8 cellular contexts compared by ENCODE assay signal in genomic region chr17:14428640-14429029, GRCh38.
DNase-seq lines count a peak whose midpoint lies in the region; ATAC-seq and FAIRE-seq lines count a peak whose summit lies in the region.

No MANE protein-coding gene starts in this region.

- no peaks in the 10 kb centered on the region for H3K27me3 Mint-ChIP-seq in activated CD4-positive, alpha-beta T cell treated with anti-CD3 and anti-CD28 coated beads for 36 hours
- no peaks in the 10 kb centered on the region for H3K27me3 Mint-ChIP-seq in activated T-cell treated with anti-CD3 and anti-CD28 coated beads, Interleukin-2, amount 50 U/mL, for 4 hours (ENCODE audit: low read depth)

- peaks cover 57% of the 10 kb centered on the region for H3K4me1 Mint-ChIP-seq in activated CD4-positive, alpha-beta T cell treated with anti-CD3 and anti-CD28 coated beads for 36 hours
- peaks cover 59% of the 10 kb centered on the region for H3K4me1 Mint-ChIP-seq in activated T-cell treated with anti-CD3 and anti-CD28 coated beads, Interleukin-2, amount 50 U/mL, for 4 hours (ENCODE audit: low read depth)

- H3K4me3 Mint-ChIP-seq in activated CD4-positive, alpha-beta T cell treated with anti-CD3 and anti-CD28 coated beads for 36 hours: peak overlapping the region; percentile 63
- peak overlapping the region; percentile 77 for H3K4me3 Mint-ChIP-seq in activated T-cell treated with anti-CD3 and anti-CD28 coated beads, Interleukin-2, amount 50 U/mL, for 4 hours

- intact Hi-C loops in activated CD4-positive, alpha-beta T cell treated with anti-CD3 and anti-CD28 coated beads for 36 hours (cut with DNase I, micrococcal nuclease): loop anchor here (1.0 to 10.0 kb wide), 8 partner anchors 24 to 386 kb away; partner anchors contain the start of gene HS3ST3B1 (in 1 of the 2)

- no peaks in the 10 kb centered on the region for H3K36me3 Mint-ChIP-seq in activated CD4-positive, alpha-beta T cell treated with anti-CD3 and anti-CD28 coated beads for 36 hours (ENCODE audit: low read depth)
- no peaks in the 10 kb centered on the region for H3K36me3 Mint-ChIP-seq in activated T-cell treated with anti-CD3 and anti-CD28 coated beads, Interleukin-2, amount 50 U/mL, for 4 hours (ENCODE audit: insufficient read depth)

- peak; percentile 51 for DNase-seq in activated CD4-positive, alpha-beta T cell treated with anti-CD3 and anti-CD28 coated beads for 36 hours
- no peak for DNase-seq in activated CD4-positive, alpha-beta T cell treated with anti-CD3 and anti-CD28 coated beads, Interleukin-2, amount 50 U/mL, for 1 hour
- DNase-seq in activated T-cell treated with anti-CD3 and anti-CD28 coated beads, Interleukin-2, amount 50 U/mL, for 4 hours: peak; percentile 10
- DNase-seq in stimulated activated CD4-positive, alpha-beta T cell treated with anti-CD3 and anti-CD28 coated beads, Interleukin-4, amount 100 ng/mL, for 1 hour: peak; percentile 9
- DNase-seq in DMS79 (lab: John Stamatoyannopoulos, UW) (no peak), urothelium cell line (ENCODE audit: low spot score) (no peak), frontal cortex (ENCODE audit: low spot score in 2 of 2) (no peak)

- ATAC-seq in activated CD4-positive, alpha-beta T cell treated with anti-CD3 and anti-CD28 coated beads for 36 hours: peak; percentile 63
- peak; percentile 55 for ATAC-seq in HG03442 (IDR thresholded peaks at IDR 0.05; ENCODE audit: unreplicated experiment)
- ATAC-seq in activated T-cell treated with anti-CD3 and anti-CD28 coated beads, Interleukin-2, amount 50 U/mL, for 4 hours: peak; percentile 58

- POLR2A ChIA-PET in activated CD4-positive, alpha-beta T cell treated with anti-CD3 and anti-CD28 coated beads for 36 hours (lab: Charles Lee): interaction anchor here (1.1 to 1.2 kb wide), 2 partner anchors 24 to 128 kb away, joined by 3 to 5 read pairs; partner anchors contain the start of gene HS3ST3B1

- FAIRE-seq in urothelium cell line (lab: Jason Lieb, UNC): no peak
- no peak for FAIRE-seq in frontal cortex (lab: Jason Lieb, UNC)

- H3K27ac Mint-ChIP-seq in activated CD4-positive, alpha-beta T cell treated with anti-CD3 and anti-CD28 coated beads for 36 hours: peak overlapping the region; percentile 97

- H3K9me3 Mint-ChIP-seq in activated CD4-positive, alpha-beta T cell treated with anti-CD3 and anti-CD28 coated beads for 36 hours (ENCODE audit: low read depth): peaks cover 4% of the 10 kb centered on the region
- no peaks in the 10 kb centered on the region for H3K9me3 Mint-ChIP-seq in activated T-cell treated with anti-CD3 and anti-CD28 coated beads, Interleukin-2, amount 50 U/mL, for 4 hours

- CTCF ChIA-PET in activated CD4-positive, alpha-beta T cell treated with anti-CD3 and anti-CD28 coated beads for 36 hours (lab: Charles Lee): interaction anchor here (0.8 to 1.6 kb wide), 4 partner anchors 15 to 128 kb away, joined by 3 to 8 read pairs (median 3); partner anchors contain the start of gene HS3ST3B1

Comparison
In these comparisons a context has a peak if more than half of its experiments do, and no peak if none do; other contexts are left out.
1. DNase-seq: peak in activated CD4-positive, alpha-beta T cell treated with anti-CD3 and anti-CD28 coated beads for 36 hours (single experiment), activated T-cell treated with anti-CD3 and anti-CD28 coated beads, Interleukin-2, amount 50 U/mL, for 4 hours (single experiment) and stimulated activated CD4-positive, alpha-beta T cell treated with anti-CD3 and anti-CD28 coated beads, Interleukin-4, amount 100 ng/mL, for 1 hour (single experiment); none in activated CD4-positive, alpha-beta T cell treated with anti-CD3 and anti-CD28 coated beads, Interleukin-2, amount 50 U/mL, for 1 hour (single experiment), DMS79 (single experiment), urothelium cell line (single experiment) and frontal cortex (0 of 2).
2. Peak in every context shown above with its lines, with median percentiles within 50 percentile points of each other: ATAC-seq.